In genomic region chr16:57384248-57385070, GRCh38 we compare ENCODE assay signal across 15 cellular contexts. TPM values are rescaled to one million over a fixed set of nuclear protein-coding genes. Genes with fewer than 3 reads are reported as not detected.
DNase-seq lines count a peak whose midpoint lies in the region; ATAC-seq and TF ChIP-seq lines count a peak whose summit lies in the region.
"Had no signal": no experiment of that assay in that cellular context is flagged by ENCODE, and none has a peak within 500 bp of the region (broad histone marks: within the 10 kb centered on the region; RNA-seq: fewer than 3 reads in every experiment).

No MANE protein-coding gene starts in this region.

- ATAC-seq in mucosa of descending colon, result peak; percentile 84
- ATAC-seq: psoas muscle had no signal

- peaks cover 0 to 9% (median 0%) of the 10 kb centered on the region in 11 experiments; a peak in 3 of 22 replicates for H4K20me1 ChIP-seq in BLaER1 treated with 17β-estradiol and CSF1 and Interleukin-3, amounts not matched to agents 10 nM and 100 nM

- DNase-seq in NOMO-1 (lab: John Stamatoyannopoulos, UW; ENCODE audit: unreplicated experiment in 2 of 2), result peak; percentile 62 to 70
- peak; percentile 71 to 76 (median 76) for DNase-seq in mucosa of descending colon
- no peak for DNase-seq in NCI-H2029 (lab: John Stamatoyannopoulos, UW)
- no peak for DNase-seq in superior temporal gyrus (ENCODE audit: extremely low spot score)
- no peak for DNase-seq in MG63
- DNase-seq in cerebellar cortex (ENCODE audit: low spot score), result no peak
- DNase-seq: activated effector memory CD4-positive, alpha-beta T cell treated with Interleukin-2 at 50 U/mL for 16 hours; NCI-H187 had no signal

- H3K27me3 ChIP-seq in BLaER1 treated with 17β-estradiol and CSF1 and Interleukin-3, amounts not matched to agents 10 nM and 100 nM, result peaks cover 14 to 25% (median 18%) of the 10 kb centered on the region in 11 experiments; a peak in 21 of 22 replicates
- peaks cover 10% of the 10 kb centered on the region for H3K27me3 ChIP-seq in MG63

- peaks cover 37 to 77% (median 67%) of the 10 kb centered on the region in 10 experiments for H3K4me1 ChIP-seq in BLaER1 treated with 17β-estradiol and CSF1 and Interleukin-3, amounts not matched to agents 10 nM and 100 nM
- peaks cover 12% of the 10 kb centered on the region for H3K4me1 ChIP-seq in mucosa of descending colon (ENCODE audit: low read depth)
- H3K4me1 ChIP-seq: HAP-1, psoas muscle had no signal

- no peaks in the 10 kb centered on the region for H3K36me3 ChIP-seq in BLaER1 treated with 17β-estradiol and CSF1 and Interleukin-3, amounts not matched to agents 10 nM and 100 nM
- H3K36me3 ChIP-seq in mucosa of descending colon (ENCODE audit: low read depth), result no peaks in the 10 kb centered on the region
- H3K36me3 ChIP-seq in MG63, result no peaks in the 10 kb centered on the region
- H3K36me3 ChIP-seq: brain microvascular endothelial cell, HAP-1 had no signal

- peak overlapping the region in 5 of 11 experiments; percentile 29 to 73 (median 52); a peak in 8 of 22 replicates for H3K27ac ChIP-seq in BLaER1 treated with 17β-estradiol and CSF1 and Interleukin-3, amounts not matched to agents 10 nM and 100 nM
- H3K27ac ChIP-seq in cingulate gyrus (ENCODE audit: low read depth, low read length), result peak overlapping the region; percentile 10
- H3K27ac ChIP-seq: brain microvascular endothelial cell, psoas muscle had no signal

- H3K4me2 ChIP-seq in BLaER1 treated with 17β-estradiol and CSF1 and Interleukin-3, amounts not matched to agents 10 nM and 100 nM, result peak overlapping the region; percentile 64 to 96 (median 84)

- peak overlapping the region in 3 of 11 experiments; percentile 40 to 68 (median 60); a peak in 6 of 22 replicates for H3K9ac ChIP-seq in BLaER1 treated with 17β-estradiol and CSF1 and Interleukin-3, amounts not matched to agents 10 nM and 100 nM

- intact Hi-C loops in mucosa of descending colon (cut with DNase I, micrococcal nuclease), result no loop called here

- TF ChIP-seq CTCF in mucosa of descending colon (IDR thresholded peaks at IDR 0.05), result no peak

- no peaks in the 10 kb centered on the region for H3K9me3 ChIP-seq in BLaER1 treated with 17β-estradiol and CSF1 and Interleukin-3, amounts not matched to agents 10 nM and 100 nM (replicated peaks in 1 of 11)
- H3K9me3 ChIP-seq in mucosa of descending colon (no peaks in the 10 kb centered on the region), MG63 (no peaks in the 10 kb centered on the region)
- H3K9me3 ChIP-seq: HAP-1, psoas muscle had no signal

- peak overlapping the region in 2 of 10 experiments; percentile 20 to 41; a peak in 3 of 20 replicates for H3K4me3 ChIP-seq in BLaER1 treated with 17β-estradiol and CSF1 and Interleukin-3, amounts not matched to agents 10 nM and 100 nM
- H3K4me3 ChIP-seq in mucosa of descending colon (no peak overlapping the region), MG63 (no peak overlapping the region)
- H3K4me3 ChIP-seq: HAP-1, psoas muscle had no signal

RNA-seq across cellular contexts. Expression of gene CX3CL1, which starts 12.2 kb away (rescaled TPM):
- 10 to 100 TPM in 1 of 3 donors, 1 to 10 TPM in 2; 2.6 to 10.5 (median 3.5) TPM for total RNA-seq in mucosa of descending colon
- total RNA-seq in MG63 (2014; rRNA removed; shearing (Covaris generic); ENCODE audit: low replicate concordance), result not detected in 2 replicates
- total RNA-seq: T-helper 1 cell treated with Interleukin-12 subunit alpha and Interleukin-12 subunit beta and Interleukin-4 antibody, amounts not matched to agents 30 ng/mL and 1 ng/mL, for 36 hours had no signal

RNA-seq across cellular contexts. Expression of gene CCL17, which starts 20.1 kb away (rescaled TPM):
- total RNA-seq in mucosa of descending colon, result not detected
- not detected in 2 replicates for total RNA-seq in MG63 (2014; rRNA removed; shearing (Covaris generic); ENCODE audit: low replicate concordance)
- total RNA-seq: mucosa of gallbladder, psoas muscle had no signal

RNA-seq across cellular contexts. Expression of gene CCL22, which starts 25.9 kb away (rescaled TPM):
- under 1 TPM; 0.16 to 0.51 (median 0.41) TPM for total RNA-seq in mucosa of descending colon
- total RNA-seq in MG63 (2014; rRNA removed; shearing (Covaris generic); ENCODE audit: low replicate concordance), result not detected in 2 replicates

Comparison
In these comparisons a context has a peak if more than half of its experiments do, and no peak if none do; other contexts are left out.
1. DNase-seq: peak in NOMO-1 (2 of 2) and mucosa of descending colon (3 of 3); none in NCI-H2029 (single experiment), superior temporal gyrus (single experiment), MG63 (single experiment) and cerebellar cortex (single experiment).